Comparison of ENCODE assay signal across 23 cellular contexts in the genomic region with DNA sequence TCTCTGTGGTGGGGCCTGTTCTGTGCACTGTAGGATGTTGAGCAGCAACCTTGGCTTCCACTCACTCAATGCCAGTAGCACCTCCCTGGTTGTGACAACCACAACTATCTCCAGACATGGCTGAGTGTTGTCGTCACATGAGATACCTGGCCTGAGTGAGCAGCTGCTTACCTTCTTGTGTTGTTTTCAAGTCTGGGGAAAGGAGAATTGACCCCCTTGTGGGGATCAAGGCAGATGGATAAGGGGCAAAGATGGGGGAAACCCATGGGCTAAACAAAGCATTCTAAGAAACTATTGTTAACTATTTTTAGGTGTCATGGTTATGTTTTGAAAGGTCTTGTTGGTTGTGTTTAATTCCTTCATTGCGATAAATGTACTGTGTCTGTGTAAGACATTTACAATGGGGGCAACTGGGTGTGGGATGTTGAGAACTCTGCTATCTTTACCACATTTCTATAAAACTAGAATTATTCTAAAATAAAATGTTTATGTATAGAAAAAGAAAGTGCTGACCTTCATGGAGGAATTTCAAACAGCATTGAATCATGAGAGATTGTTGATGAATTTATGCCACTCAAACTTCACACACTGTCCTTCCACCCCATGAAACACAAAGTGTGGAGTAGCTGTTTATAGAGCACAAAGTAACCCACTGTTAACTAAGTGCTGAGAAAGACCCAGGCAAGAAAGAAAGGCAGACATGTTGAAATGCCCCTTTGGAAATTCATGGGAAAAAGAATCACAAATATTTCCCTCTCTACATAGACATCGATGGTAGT. TPM values are rescaled to one million over a fixed set of nuclear protein-coding genes. Genes with fewer than 3 reads are reported as not detected.
DNase-seq lines count a peak whose midpoint lies in the region; ATAC-seq and FAIRE-seq lines count a peak whose summit lies in the region.
"Had no signal": no experiment of that assay in that cellular context is flagged by ENCODE, and none has a peak within 500 bp of the region (broad histone marks: within the 10 kb centered on the region; RNA-seq: fewer than 3 reads in every experiment).

No MANE protein-coding gene starts in this region.

- H3K4me2 ChIP-seq in mesenchymal stem cell (ENCODE audit: low read length, poor library complexity, severe bottlenecking), result no peak overlapping the region
- H3K4me2 ChIP-seq: SK-N-SH had no signal

- intact Hi-C loops in activated T-helper 1 cell treated with anti-CD3 and anti-CD28 coated beads, Interleukin-12 subunit alpha, Interleukin-12 subunit beta, Interleukin-2, Interleukin-4 antibody, amounts not matched to agents 30 ng/mL and 10 ng/mL and 1 ng/mL, durations not matched to agents 14 hours and 24 hours and 36 hours (cut with micrococcal nuclease), result loop anchor here (5.0 kb wide), 2 partner anchors 477 to 712 kb away; no protein-coding TSS in a partner anchor

- H3K27ac Mint-ChIP-seq in activated T-helper 1 cell treated with anti-CD3 and anti-CD28 coated beads, Interleukin-12 subunit alpha, Interleukin-12 subunit beta, Interleukin-2, Interleukin-4 antibody, amounts not matched to agents 30 ng/mL and 10 ng/mL and 1 ng/mL, durations not matched to agents 14 hours and 24 hours and 36 hours, result no peak overlapping the region
- no peak overlapping the region for H3K27ac Mint-ChIP-seq in naive thymus-derived CD8-positive, alpha-beta T cell
- H3K27ac Mint-ChIP-seq: CD8-positive, alpha-beta memory T cell; HFFc6; IgD-negative memory B cell had no signal

- H3K23ac ChIP-seq in mesenchymal stem cell (ENCODE audit: low read length in 2 of 2), result no peak overlapping the region

- no peak overlapping the region for H4K8ac ChIP-seq in mesenchymal stem cell (ENCODE audit: low read length)

- H3K27me3 ChIP-seq in HUES6 (ENCODE audit: control insufficient read depth, insufficient read depth, low read length), result no peaks in the 10 kb centered on the region
- no peaks in the 10 kb centered on the region for H3K27me3 ChIP-seq in SJSA1 (replicated peaks)
- no peaks in the 10 kb centered on the region for H3K27me3 ChIP-seq in mesenchymal stem cell (ENCODE audit: control insufficient read depth in 1 of 2, insufficient read depth in 1 of 2, low read length in 2 of 2)
- H3K27me3 ChIP-seq in small intestine (ENCODE audit: control insufficient read depth in 2 of 2, insufficient read depth in 2 of 2, low read length in 2 of 2), result no peaks in the 10 kb centered on the region

- no peak overlapping the region for H4K91ac ChIP-seq in mesenchymal stem cell (ENCODE audit: low read length)

- no peaks in the 10 kb centered on the region for H3K36me3 Mint-ChIP-seq in activated T-helper 1 cell treated with anti-CD3 and anti-CD28 coated beads, Interleukin-12 subunit alpha, Interleukin-12 subunit beta, Interleukin-2, Interleukin-4 antibody, amounts not matched to agents 30 ng/mL and 10 ng/mL and 1 ng/mL, durations not matched to agents 14 hours and 24 hours and 36 hours (ENCODE audit: low read depth)
- peaks cover 0 to 12% (median 10%) of the 10 kb centered on the region in 3 donors for H3K36me3 Mint-ChIP-seq in naive thymus-derived CD8-positive, alpha-beta T cell

- H3K4me3 ChIP-seq in HUES6 (ENCODE audit: low read depth, low read length), result no peak overlapping the region
- no peak overlapping the region for H3K4me3 ChIP-seq in SJSA1
- H3K4me3 ChIP-seq in mesenchymal stem cell (ENCODE audit: insufficient read depth in 1 of 2, low read depth in 1 of 2, low read length in 2 of 2), result no peak overlapping the region
- H3K4me3 ChIP-seq in small intestine (ENCODE audit: low read depth in 1 of 2, low read length in 2 of 2), result no peak overlapping the region

- H3K4me3 Mint-ChIP-seq in activated T-helper 1 cell treated with anti-CD3 and anti-CD28 coated beads, Interleukin-12 subunit alpha, Interleukin-12 subunit beta, Interleukin-2, Interleukin-4 antibody, amounts not matched to agents 30 ng/mL and 10 ng/mL and 1 ng/mL, durations not matched to agents 14 hours and 24 hours and 36 hours, result no peak overlapping the region
- no peak overlapping the region for H3K4me3 Mint-ChIP-seq in naive thymus-derived CD8-positive, alpha-beta T cell
- H3K4me3 Mint-ChIP-seq: CD8-positive, alpha-beta memory T cell; HFFc6; IgD-negative memory B cell had no signal

- WGBS in mesenchymal stem cell, result 100% methylated on average over 1 of the region's 3 CpGs
- 70 to 90% (median 73%) methylated on average over 3 of the region's 3 CpGs for whole genome bisulfite sequencing in small intestine, 3 donors

- DNase-seq in SJSA1 (ENCODE audit: low read depth in 1 of 2, low spot score in 2 of 2), result no peak
- no peak for DNase-seq in mesenchymal stem cell
- DNase-seq in activated T-helper 1 cell treated with anti-CD3 and anti-CD28 coated beads, Interleukin-12 subunit alpha, Interleukin-12 subunit beta, Interleukin-2, Interleukin-4 antibody, amounts not matched to agents 30 ng/mL and 10 ng/mL and 1 ng/mL, durations not matched to agents 14 hours and 24 hours and 36 hours (ENCODE audit: low spot score), result no peak
- DNase-seq in small intestine, result no peak
- DNase-seq in naive thymus-derived CD8-positive, alpha-beta T cell, result no peak
- DNase-seq: AML-193; C1 segment of cervical spinal cord; CD8-positive, alpha-beta memory T cell; GDM1; H7; HFFc6; NCI-H1694 treated with DMSO at 0.1 percent for 48 hours; NCI-H2171 treated with DMSO at 0.1 percent for 48 hours; NCI-H82; OCI-M1; SK-N-SH had no signal

- no peak overlapping the region for H2BK5ac ChIP-seq in mesenchymal stem cell (ENCODE audit: low read depth, low read length, poor library complexity, severe bottlenecking)

- H3K79me1 ChIP-seq in mesenchymal stem cell (replicated peaks; ENCODE audit: low read length, poor library complexity, severe bottlenecking), result no peaks in the 10 kb centered on the region

- no peak overlapping the region for H2BK120ac ChIP-seq in mesenchymal stem cell (ENCODE audit: low read depth, low read length)

- H3K27ac ChIP-seq in HUES6 (ENCODE audit: low read depth, low read length), result 0 out of 2 replicates have a peak overlapping the region, but pooled peaks have one; percentile 17
- peak overlapping the region; percentile 64 for H3K27ac ChIP-seq in SJSA1
- H3K27ac ChIP-seq in mesenchymal stem cell (ENCODE audit: low read length, poor library complexity, severe bottlenecking), result no peak overlapping the region
- no peak overlapping the region for H3K27ac ChIP-seq in small intestine (ENCODE audit: low read depth in 1 of 2, low read length in 1 of 2)
- H3K27ac ChIP-seq: HL-60 had no signal

- ATAC-seq in HG03045 (IDR thresholded peaks at IDR 0.05; ENCODE audit: unreplicated experiment), result no peak
- no peak for ATAC-seq in naive thymus-derived CD8-positive, alpha-beta T cell

- POLR2A ChIA-PET in naive thymus-derived CD8-positive, alpha-beta T cell (lab: Charles Lee), result no interaction called here

- H3K9me3 Mint-ChIP-seq in activated T-helper 1 cell treated with anti-CD3 and anti-CD28 coated beads, Interleukin-12 subunit alpha, Interleukin-12 subunit beta, Interleukin-2, Interleukin-4 antibody, amounts not matched to agents 30 ng/mL and 10 ng/mL and 1 ng/mL, durations not matched to agents 14 hours and 24 hours and 36 hours, result no peaks in the 10 kb centered on the region
- H3K9me3 Mint-ChIP-seq in naive thymus-derived CD8-positive, alpha-beta T cell, result peaks cover 0 to 13% (median 4%) of the 10 kb centered on the region in 9 donors
- H3K9me3 Mint-ChIP-seq: HFFc6 had no signal

- no peak overlapping the region for H2AK5ac ChIP-seq in mesenchymal stem cell (ENCODE audit: low read length, severe bottlenecking)

- H3K27me3 Mint-ChIP-seq in activated T-helper 1 cell treated with anti-CD3 and anti-CD28 coated beads, Interleukin-12 subunit alpha, Interleukin-12 subunit beta, Interleukin-2, Interleukin-4 antibody, amounts not matched to agents 30 ng/mL and 10 ng/mL and 1 ng/mL, durations not matched to agents 14 hours and 24 hours and 36 hours (ENCODE audit: insufficient read depth), result peaks cover 11% of the 10 kb centered on the region
- H3K27me3 Mint-ChIP-seq in naive thymus-derived CD8-positive, alpha-beta T cell, result peaks cover 0 to 11% (median 0%) of the 10 kb centered on the region in 5 donors

- H3K4me1 Mint-ChIP-seq in activated T-helper 1 cell treated with anti-CD3 and anti-CD28 coated beads, Interleukin-12 subunit alpha, Interleukin-12 subunit beta, Interleukin-2, Interleukin-4 antibody, amounts not matched to agents 30 ng/mL and 10 ng/mL and 1 ng/mL, durations not matched to agents 14 hours and 24 hours and 36 hours (ENCODE audit: low read depth), result no peaks in the 10 kb centered on the region
- H3K4me1 Mint-ChIP-seq in naive thymus-derived CD8-positive, alpha-beta T cell, result no peaks in the 10 kb centered on the region
- H3K4me1 Mint-ChIP-seq: CD8-positive, alpha-beta memory T cell; IgD-negative memory B cell had no signal

- no peaks in the 10 kb centered on the region for H3K36me3 ChIP-seq in HUES6 (ENCODE audit: control insufficient read depth, insufficient read depth, low read length)
- H3K36me3 ChIP-seq in SJSA1, result no peaks in the 10 kb centered on the region
- no peaks in the 10 kb centered on the region for H3K36me3 ChIP-seq in mesenchymal stem cell (ENCODE audit: control insufficient read depth in 1 of 2, insufficient read depth in 2 of 2, low read depth in 1 of 2, low read length in 2 of 2)
- H3K36me3 ChIP-seq in small intestine (ENCODE audit: control insufficient read depth in 2 of 2, insufficient read depth in 2 of 2, low read length in 2 of 2), result no peaks in the 10 kb centered on the region

- no peak overlapping the region for H3K14ac ChIP-seq in mesenchymal stem cell (ENCODE audit: low read length in 2 of 2)

- H3K18ac ChIP-seq in mesenchymal stem cell (ENCODE audit: low read depth in 1 of 2, low read length in 2 of 2), result peak overlapping the region in 1 of 2 experiments; percentile 29

- no peak overlapping the region for H3K9ac ChIP-seq in HUES6 (ENCODE audit: low read length)
- no peak overlapping the region for H3K9ac ChIP-seq in mesenchymal stem cell (ENCODE audit: low read length)
- H3K9ac ChIP-seq: SK-N-SH had no signal

- H3K4me1 ChIP-seq in HUES6 (ENCODE audit: control insufficient read depth, insufficient read depth, low read length), result peaks cover 44% of the 10 kb centered on the region
- peaks cover 46% of the 10 kb centered on the region for H3K4me1 ChIP-seq in SJSA1 (replicated peaks)
- H3K4me1 ChIP-seq in mesenchymal stem cell (ENCODE audit: control insufficient read depth, insufficient read depth, low read depth, low read length), result no peaks in the 10 kb centered on the region
- H3K4me1 ChIP-seq in small intestine (ENCODE audit: control insufficient read depth in 2 of 2, insufficient read depth in 1 of 2, low read depth in 1 of 2, low read length in 1 of 2), result no peaks in the 10 kb centered on the region

- H3K4ac ChIP-seq in mesenchymal stem cell (ENCODE audit: low read depth in 1 of 2, low read length in 2 of 2), result no peak overlapping the region

- peak overlapping the region in 1 of 2 experiments; percentile 42 for H2BK12ac ChIP-seq in mesenchymal stem cell (ENCODE audit: low read length in 2 of 2)

- peak overlapping the region; percentile 84 for H2BK15ac ChIP-seq in mesenchymal stem cell (ENCODE audit: low read depth, poor library complexity, severe bottlenecking)

- H3K9me3 ChIP-seq in HUES6 (ENCODE audit: control insufficient read depth, insufficient read depth, low read depth, low read length), result peaks cover 10% of the 10 kb centered on the region
- no peaks in the 10 kb centered on the region for H3K9me3 ChIP-seq in SJSA1 (replicated peaks)
- no peaks in the 10 kb centered on the region for H3K9me3 ChIP-seq in mesenchymal stem cell (ENCODE audit: control insufficient read depth, low read length)
- no peaks in the 10 kb centered on the region for H3K9me3 ChIP-seq in small intestine (ENCODE audit: control insufficient read depth, low read depth)
- H3K9me3 ChIP-seq: SK-N-SH had no signal

- no peak overlapping the region for H2AFZ ChIP-seq in mesenchymal stem cell (ENCODE audit: low read depth, low read length)

- no peak for FAIRE-seq in small intestine (lab: Jason Lieb, UNC)
- FAIRE-seq: GM19239 had no signal

RNA-seq across cellular contexts. Expression of a gene that starts 48.4 kb away (rescaled TPM):
- not detected in 2 replicates for total RNA-seq in SJSA1 (2014; rRNA removed; shearing (Covaris generic))
- not detected for polyA plus RNA-seq in mesenchymal stem cell (2013, experiment 1 of 2)
- not detected for polyA plus RNA-seq in mesenchymal stem cell (2013, experiment 2 of 2)
- total RNA-seq in activated T-helper 1 cell treated with anti-CD3 and anti-CD28 coated beads, Interleukin-12 subunit alpha, Interleukin-12 subunit beta, Interleukin-2, Interleukin-4 antibody, amounts not matched to agents 30 ng/mL and 10 ng/mL and 1 ng/mL, durations not matched to agents 14 hours and 24 hours and 36 hours, result not detected in 2 replicates
- polyA plus RNA-seq in small intestine, result under 1 TPM in 1 of 3 donors, not detected in 2; 0.19 TPM
- total RNA-seq in naive thymus-derived CD8-positive, alpha-beta T cell, result not detected
- polyA plus RNA-seq in naive thymus-derived CD8-positive, alpha-beta T cell, result under 1 TPM in 2 of 3 donors, not detected in 1; 0.16 to 0.21 TPM
- total RNA-seq: CD8-positive, alpha-beta memory T cell; HFFc6; RPMI7951 had no signal
- polyA plus RNA-seq: AG04450, IgD-negative memory B cell had no signal

Comparison
In these comparisons a context has a peak if more than half of its experiments do, and no peak if none do; other contexts are left out.
1. H3K27ac ChIP-seq: peak in HUES6 (single experiment) and SJSA1 (single experiment); none in mesenchymal stem cell (single experiment) and small intestine (0 of 2).